In the genomic region with DNA sequence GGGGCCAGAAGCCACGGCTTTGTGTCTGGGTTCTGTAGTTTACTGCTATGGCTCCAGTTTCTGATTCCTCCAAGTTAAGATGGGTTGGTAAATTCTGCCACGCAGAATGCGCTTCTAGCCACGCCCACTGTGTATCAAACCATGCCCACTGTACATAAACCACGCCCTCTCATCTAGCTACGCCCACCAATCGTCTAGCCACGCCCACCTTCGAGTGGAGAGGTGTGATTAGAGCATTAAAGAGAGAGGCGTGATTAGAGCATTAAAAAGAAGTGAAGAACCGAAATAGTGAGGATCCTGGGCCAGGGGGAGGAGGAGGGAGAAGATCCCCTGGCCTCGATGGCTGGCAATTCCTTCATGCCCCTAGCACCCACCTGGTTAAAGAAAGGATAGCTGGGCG, we compare ENCODE assay signal across 9 cellular contexts. TPM values are rescaled to one million over a fixed set of nuclear protein-coding genes. Genes with fewer than 3 reads are reported as not detected.
A peak's percentile ranks its signal among the peaks of the same experiment; 100 is the strongest.
DNase-seq lines count a peak whose midpoint lies in the region; TF ChIP-seq lines count a peak whose summit lies in the region.
"Had no signal": no experiment of that assay in that cellular context is flagged by ENCODE, and none has a peak within 500 bp of the region (broad histone marks: within the 10 kb centered on the region; RNA-seq: fewer than 3 reads in every experiment).

No MANE protein-coding gene starts in this region.

- intact Hi-C loops in activated T-helper 2 cell treated with anti-CD3 and anti-CD28 coated beads, Interferon-gamma antibody, Interleukin-2, Interleukin-4, amounts not matched to agents 10 μg/mL and 5 μg/mL and 100 μg/mL, durations not matched to agents 14 hours and 24 hours and 36 hours (cut with micrococcal nuclease): no loop called here

- TF ChIP-seq CTCF in neural progenitor cell (IDR thresholded peaks at IDR 0.05): no peak

- peaks cover 11% of the 10 kb centered on the region for H3F3A ChIP-seq in neural progenitor cell (ENCODE audit: low read depth)

- H3K4me1 Mint-ChIP-seq in activated T-helper 2 cell treated with anti-CD3 and anti-CD28 coated beads, Interferon-gamma antibody, Interleukin-2, Interleukin-4, amounts not matched to agents 10 μg/mL and 5 μg/mL and 100 μg/mL, durations not matched to agents 14 hours and 24 hours and 36 hours (ENCODE audit: low read depth): peaks cover 7% of the 10 kb centered on the region
- H3K4me1 Mint-ChIP-seq in neural progenitor cell: peaks cover 3% of the 10 kb centered on the region

- DNase-seq in NCI-H1417 (lab: John Stamatoyannopoulos, UW): peak in 2 of 3 experiments; percentile 21 to 46
- DNase-seq in NCI-H1417 treated with DMSO at 0.1 percent for 48 hours (lab: John Stamatoyannopoulos, UW): no peak
- peak; percentile 81 for DNase-seq in NCI-H82 treated with DMSO at 0.1 percent for 48 hours (lab: John Stamatoyannopoulos, UW; ENCODE audit: unreplicated experiment)
- DNase-seq in activated T-helper 2 cell treated with anti-CD3 and anti-CD28 coated beads, Interferon-gamma antibody, Interleukin-2, Interleukin-4, amounts not matched to agents 10 μg/mL and 5 μg/mL and 100 μg/mL, durations not matched to agents 14 hours and 24 hours and 36 hours (ENCODE audit: low spot score): peak; percentile 27
- DNase-seq in neural progenitor cell (ENCODE audit: low spot score): peak; percentile 58
- DNase-seq in NCI-H2107 (lab: John Stamatoyannopoulos, UW): no peak
- no peak for DNase-seq in activated gamma-delta T cell treated with Interleukin-2 at 50 U/mL for 16 hours
- DNase-seq in effector CD4-positive, alpha-beta T cell: no peak
- DNase-seq: NCI-H524 treated with DMSO at 0.1 percent for 48 hours had no signal

- H2AFZ ChIP-seq in neural progenitor cell (replicated peaks): no peak overlapping the region

- H3K36me3 Mint-ChIP-seq in activated T-helper 2 cell treated with anti-CD3 and anti-CD28 coated beads, Interferon-gamma antibody, Interleukin-2, Interleukin-4, amounts not matched to agents 10 μg/mL and 5 μg/mL and 100 μg/mL, durations not matched to agents 14 hours and 24 hours and 36 hours (ENCODE audit: low read depth): no peaks in the 10 kb centered on the region
- H3K36me3 Mint-ChIP-seq in neural progenitor cell: no peaks in the 10 kb centered on the region

- H3K4me3 ChIP-seq in neural progenitor cell: no peak overlapping the region

- H3K79me2 ChIP-seq in neural progenitor cell (ENCODE audit: low read depth): no peaks in the 10 kb centered on the region

- H4K20me1 ChIP-seq in neural progenitor cell (ENCODE audit: low read depth): no peaks in the 10 kb centered on the region

- H3K9me3 Mint-ChIP-seq in activated T-helper 2 cell treated with anti-CD3 and anti-CD28 coated beads, Interferon-gamma antibody, Interleukin-2, Interleukin-4, amounts not matched to agents 10 μg/mL and 5 μg/mL and 100 μg/mL, durations not matched to agents 14 hours and 24 hours and 36 hours: no peaks in the 10 kb centered on the region
- H3K9me3 Mint-ChIP-seq in neural progenitor cell: no peaks in the 10 kb centered on the region

- H3K27ac ChIP-seq in neural progenitor cell: no peak overlapping the region

- no peaks in the 10 kb centered on the region for H3K27me3 Mint-ChIP-seq in activated T-helper 2 cell treated with anti-CD3 and anti-CD28 coated beads, Interferon-gamma antibody, Interleukin-2, Interleukin-4, amounts not matched to agents 10 μg/mL and 5 μg/mL and 100 μg/mL, durations not matched to agents 14 hours and 24 hours and 36 hours (ENCODE audit: low read depth)
- peaks cover 3% of the 10 kb centered on the region for H3K27me3 Mint-ChIP-seq in neural progenitor cell (ENCODE audit: insufficient read depth, low read depth)

- no peaks in the 10 kb centered on the region for H3K36me3 ChIP-seq in neural progenitor cell

- no peak overlapping the region for H3K4me2 ChIP-seq in neural progenitor cell

- no peaks in the 10 kb centered on the region for H3K9me3 ChIP-seq in neural progenitor cell (ENCODE audit: low read depth)

- peaks cover 5% of the 10 kb centered on the region for H3K4me1 ChIP-seq in neural progenitor cell

- no peak overlapping the region for H3K4me3 Mint-ChIP-seq in activated T-helper 2 cell treated with anti-CD3 and anti-CD28 coated beads, Interferon-gamma antibody, Interleukin-2, Interleukin-4, amounts not matched to agents 10 μg/mL and 5 μg/mL and 100 μg/mL, durations not matched to agents 14 hours and 24 hours and 36 hours (ENCODE audit: low read depth)
- no peak overlapping the region for H3K4me3 Mint-ChIP-seq in neural progenitor cell

- no peak overlapping the region for H3K9ac ChIP-seq in neural progenitor cell

- H3K27ac Mint-ChIP-seq in activated T-helper 2 cell treated with anti-CD3 and anti-CD28 coated beads, Interferon-gamma antibody, Interleukin-2, Interleukin-4, amounts not matched to agents 10 μg/mL and 5 μg/mL and 100 μg/mL, durations not matched to agents 14 hours and 24 hours and 36 hours: no peak overlapping the region
- H3K27ac Mint-ChIP-seq in neural progenitor cell: no peak overlapping the region

- H3K27me3 ChIP-seq in neural progenitor cell: no peaks in the 10 kb centered on the region

RNA-seq across cellular contexts. Expression of gene ADGRE5, which starts 43.7 kb away (rescaled TPM):
- total RNA-seq in activated T-helper 2 cell treated with anti-CD3 and anti-CD28 coated beads, Interferon-gamma antibody, Interleukin-2, Interleukin-4, amounts not matched to agents 10 μg/mL and 5 μg/mL and 100 μg/mL, durations not matched to agents 14 hours and 24 hours and 36 hours: 177 and 183 TPM in 2 replicates
- 1.1 and 1.5 TPM in 2 replicates for total RNA-seq in neural progenitor cell (ENCODE audit: low replicate concordance)

Comparison
In these comparisons a context has a peak if more than half of its experiments do, and no peak if none do; other contexts are left out.
1. DNase-seq: peak in NCI-H1417 (2 of 3), NCI-H82 treated with DMSO at 0.1 percent for 48 hours (single experiment), activated T-helper 2 cell treated with anti-CD3 and anti-CD28 coated beads, Interferon-gamma antibody, Interleukin-2, Interleukin-4, amounts not matched to agents 10 μg/mL and 5 μg/mL and 100 μg/mL, durations not matched to agents 14 hours and 24 hours and 36 hours (single experiment) and neural progenitor cell (single experiment); none in NCI-H1417 treated with DMSO at 0.1 percent for 48 hours (single experiment), NCI-H2107 (single experiment), activated gamma-delta T cell treated with Interleukin-2 at 50 U/mL for 16 hours (single experiment) and effector CD4-positive, alpha-beta T cell (single experiment).
2. RNA of gene ADGRE5, which starts 43.7 kb away (total RNA-seq): 177 to 183 TPM in activated T-helper 2 cell treated with anti-CD3 and anti-CD28 coated beads, Interferon-gamma antibody, Interleukin-2, Interleukin-4, amounts not matched to agents 10 μg/mL and 5 μg/mL and 100 μg/mL, durations not matched to agents 14 hours and 24 hours and 36 hours; 1.1 to 1.5 TPM in neural progenitor cell; every median in the first group is over 10 times any median in the second.